ENCODE assay signal across 41 cellular contexts in genomic region chr11:124441081-124441480, GRCh38. TPM values are rescaled to one million over a fixed set of nuclear protein-coding genes. Genes with fewer than 3 reads are reported as not detected.
"Had no signal": no experiment of that assay in that cellular context is flagged by ENCODE, and none has a peak within 500 bp of the region (broad histone marks: within the 10 kb centered on the region; RNA-seq: fewer than 3 reads in every experiment).

No MANE protein-coding gene starts in this region.

- ATAC-seq: activated CD4-positive, alpha-beta T cell treated with anti-CD3 and anti-CD28 coated beads for 36 hours; activated CD4-positive, CD25-positive, alpha-beta regulatory T cell treated with anti-CD3 and anti-CD28 coated beads, Interleukin-2, amount 50 U/mL, for 24 hours; activated CD8-positive, alpha-beta memory T cell treated with anti-CD3 and anti-CD28 coated beads, Interleukin-2, amount 10 ng/mL, durations not matched to agents 7 days and 5 days; activated CD8-positive, alpha-beta T cell treated with anti-CD3 and anti-CD28 coated beads, Interleukin-2, amount 10 ng/mL, durations not matched to agents 7 days and 5 days; activated naive CD4-positive, alpha-beta T cell treated with anti-CD3 and anti-CD28 coated beads, Interleukin-2, amount 50 U/mL, for 72 hours; activated T-cell treated with anti-CD3 and anti-CD28 coated beads, Interleukin-2, amount 50 U/mL, for 4 hours; activated T-cell treated with anti-CD3 and anti-CD28 coated beads, Interleukin-2, amount 50 U/mL, for 72 hours; activated T-helper 17 cell treated with anti-CD3 and anti-CD28 coated beads, Interleukin-2, amount 50 U/mL, for 72 hours; body of pancreas had no signal

- H3K4me1 ChIP-seq: adrenal gland, body of pancreas, breast epithelium had no signal

- H3K9me3 Mint-ChIP-seq: activated CD4-positive, alpha-beta memory T cell treated with anti-CD3 and anti-CD28 coated beads, Interleukin-2, amount 10 ng/mL, durations not matched to agents 7 days and 5 days; activated CD4-positive, alpha-beta T cell treated with anti-CD3 and anti-CD28 coated beads, Interleukin-2, amount 10 ng/mL, durations not matched to agents 7 days and 5 days; activated naive CD4-positive, alpha-beta T cell treated with anti-CD3 and anti-CD28 coated beads for 36 hours; activated naive CD4-positive, alpha-beta T cell treated with anti-CD3 and anti-CD28 coated beads, Interleukin-2, amount 50 U/mL, for 72 hours; activated naive CD8-positive, alpha-beta T cell treated with anti-CD3 and anti-CD28 coated beads for 36 hours; activated T-helper 1 cell treated with anti-CD3 and anti-CD28 coated beads, Interleukin-12 subunit alpha, Interleukin-12 subunit beta, Interleukin-2, Interleukin-4 antibody, amounts not matched to agents 30 ng/mL and 10 ng/mL and 1 ng/mL, durations not matched to agents 14 hours and 24 hours and 36 hours; activated T-helper 17 cell treated with anti-CD3 and anti-CD28 coated beads, Interleukin-2, amount 50 U/mL, for 72 hours; T-helper 1 cell treated with Interleukin-12 subunit alpha and Interleukin-12 subunit beta and Interleukin-4 antibody, amounts not matched to agents 30 μg/mL and 1 μg/mL, for 36 hours; T-helper 2 cell treated with Interferon-gamma antibody and Interleukin-4, amounts not matched to agents 5 μg/mL and 100 μg/mL, for 36 hours had no signal

- H3K4me3 Mint-ChIP-seq: activated CD4-positive, alpha-beta memory T cell treated with anti-CD3 and anti-CD28 coated beads, Interleukin-2, amount 10 ng/mL, durations not matched to agents 7 days and 5 days; activated CD4-positive, alpha-beta T cell treated with anti-CD3 and anti-CD28 coated beads for 36 hours; activated CD4-positive, alpha-beta T cell treated with anti-CD3 and anti-CD28 coated beads, Interleukin-2, amount 10 ng/mL, durations not matched to agents 7 days and 5 days; activated CD8-positive, alpha-beta memory T cell treated with anti-CD3 and anti-CD28 coated beads, Interleukin-2, amount 10 ng/mL, durations not matched to agents 7 days and 5 days; activated CD8-positive, alpha-beta T cell treated with anti-CD3 and anti-CD28 coated beads, Interleukin-2, amount 10 ng/mL, durations not matched to agents 7 days and 5 days; activated naive CD4-positive, alpha-beta T cell treated with anti-CD3 and anti-CD28 coated beads for 36 hours; activated naive CD8-positive, alpha-beta T cell treated with anti-CD3 and anti-CD28 coated beads for 36 hours; activated T-cell treated with anti-CD3 and anti-CD28 coated beads, Interleukin-2, amount 50 U/mL, for 4 hours; activated T-cell treated with anti-CD3 and anti-CD28 coated beads, Interleukin-2, amount 50 U/mL, for 72 hours; activated T-helper 1 cell treated with anti-CD3 and anti-CD28 coated beads, Interleukin-12 subunit alpha, Interleukin-12 subunit beta, Interleukin-2, Interleukin-4 antibody, amounts not matched to agents 30 ng/mL and 10 ng/mL and 1 ng/mL, durations not matched to agents 14 hours and 24 hours and 36 hours; activated T-helper 17 cell treated with anti-CD3 and anti-CD28 coated beads, Interleukin-2, amount 50 U/mL, for 72 hours; central memory CD8-positive, alpha-beta T cell; T-helper 1 cell treated with Interleukin-12 subunit alpha and Interleukin-12 subunit beta and Interleukin-4 antibody, amounts not matched to agents 30 μg/mL and 1 μg/mL, for 36 hours; T-helper 2 cell treated with Interferon-gamma antibody and Interleukin-4, amounts not matched to agents 5 μg/mL and 100 μg/mL, for 36 hours had no signal

- H3K36me3 ChIP-seq: adrenal gland, brain microvascular endothelial cell, breast epithelium had no signal

- H3K27ac ChIP-seq: adrenal gland, body of pancreas, brain microvascular endothelial cell, breast epithelium, VCaP had no signal

- H3K36me3 Mint-ChIP-seq: activated CD8-positive, alpha-beta memory T cell treated with anti-CD3 and anti-CD28 coated beads, Interleukin-2, amount 10 ng/mL, durations not matched to agents 7 days and 5 days; activated naive CD4-positive, alpha-beta T cell treated with anti-CD3 and anti-CD28 coated beads, Interleukin-2, amount 50 U/mL, for 72 hours; activated naive CD8-positive, alpha-beta T cell treated with anti-CD3 and anti-CD28 coated beads for 36 hours had no signal

- H3K9me3 ChIP-seq: adrenal gland, body of pancreas had no signal

- H3K27me3 Mint-ChIP-seq: activated CD4-positive, alpha-beta memory T cell treated with anti-CD3 and anti-CD28 coated beads, Interleukin-2, amount 10 ng/mL, durations not matched to agents 7 days and 5 days; activated CD8-positive, alpha-beta memory T cell treated with anti-CD3 and anti-CD28 coated beads, Interleukin-2, amount 10 ng/mL, durations not matched to agents 7 days and 5 days had no signal

- DNase-seq: activated CD4-positive, alpha-beta memory T cell treated with anti-CD3 and anti-CD28 coated beads, Interleukin-2, amount 10 ng/mL, durations not matched to agents 7 days and 5 days; activated CD4-positive, alpha-beta T cell treated with anti-CD3 and anti-CD28 coated beads for 1 hour; activated CD4-positive, alpha-beta T cell treated with anti-CD3 and anti-CD28 coated beads for 36 hours; activated CD4-positive, alpha-beta T cell treated with anti-CD3 and anti-CD28 coated beads for 48 hours; activated CD4-positive, alpha-beta T cell treated with anti-CD3 and anti-CD28 coated beads, Interleukin-2, amount 10 ng/mL, durations not matched to agents 7 days and 5 days; activated CD4-positive, alpha-beta T cell treated with anti-CD3 and anti-CD28 coated beads, Interleukin-2, amount 50 U/mL, for 48 hours; activated CD4-positive, CD25-positive, alpha-beta regulatory T cell; activated CD8-positive, alpha-beta memory T cell treated with anti-CD3 and anti-CD28 coated beads for 24 hours; activated CD8-positive, alpha-beta memory T cell treated with anti-CD3 and anti-CD28 coated beads, Interleukin-2, amount 10 ng/mL, durations not matched to agents 7 days and 5 days; activated CD8-positive, alpha-beta memory T cell treated with anti-CD3 and anti-CD28 coated beads, Interleukin-2, amount 50 U/mL, for 48 hours; activated CD8-positive, alpha-beta T cell treated with anti-CD3 and anti-CD28 coated beads, Interleukin-2, amount 10 ng/mL, durations not matched to agents 7 days and 5 days; activated effector memory CD4-positive, alpha-beta T cell treated with anti-CD3 and anti-CD28 coated beads, Interleukin-2, amount 50 U/mL, for 16 hours; activated gamma-delta T cell treated with Interleukin-2 at 50 U/mL for 16 hours; activated naive CD4-positive, alpha-beta T cell; activated naive CD4-positive, alpha-beta T cell treated with anti-CD3 and anti-CD28 coated beads for 36 hours; activated naive CD4-positive, alpha-beta T cell treated with anti-CD3 and anti-CD28 coated beads, Interleukin-2, amount 50 U/mL, for 16 hours; activated naive CD8-positive, alpha-beta T cell treated with anti-CD3 and anti-CD28 coated beads for 36 hours; activated T-cell treated with anti-CD3 and anti-CD28 coated beads, Interleukin-2, amount 50 U/mL, for 1 hour; activated T-cell treated with anti-CD3 and anti-CD28 coated beads, Interleukin-2, amount 50 U/mL, for 4 hours; activated T-cell treated with anti-CD3 and anti-CD28 coated beads, Interleukin-2, amount 50 U/mL, for 72 hours; adrenal gland; amniotic stem cell; aorta; body of pancreas; brain microvascular endothelial cell; cerebellar nuclear complex; T-helper 1 cell; T-helper 2 cell; T-helper 9 cell had no signal

- H3K27ac Mint-ChIP-seq: activated CD4-positive, alpha-beta memory T cell treated with anti-CD3 and anti-CD28 coated beads, Interleukin-2, amount 10 ng/mL, durations not matched to agents 7 days and 5 days; activated CD4-positive, alpha-beta T cell treated with anti-CD3 and anti-CD28 coated beads for 36 hours; activated CD4-positive, alpha-beta T cell treated with anti-CD3 and anti-CD28 coated beads, Interleukin-2, amount 10 ng/mL, durations not matched to agents 7 days and 5 days; activated CD8-positive, alpha-beta memory T cell treated with anti-CD3 and anti-CD28 coated beads, Interleukin-2, amount 10 ng/mL, durations not matched to agents 7 days and 5 days; activated CD8-positive, alpha-beta T cell treated with anti-CD3 and anti-CD28 coated beads, Interleukin-2, amount 10 ng/mL, durations not matched to agents 7 days and 5 days; activated naive CD4-positive, alpha-beta T cell treated with anti-CD3 and anti-CD28 coated beads for 36 hours; activated naive CD4-positive, alpha-beta T cell treated with anti-CD3 and anti-CD28 coated beads, Interleukin-2, amount 50 U/mL, for 72 hours; activated naive CD8-positive, alpha-beta T cell treated with anti-CD3 and anti-CD28 coated beads for 36 hours; activated T-cell treated with anti-CD3 and anti-CD28 coated beads, Interleukin-2, amount 50 U/mL, for 72 hours; activated T-helper 1 cell treated with anti-CD3 and anti-CD28 coated beads, Interleukin-12 subunit alpha, Interleukin-12 subunit beta, Interleukin-2, Interleukin-4 antibody, amounts not matched to agents 30 ng/mL and 10 ng/mL and 1 ng/mL, durations not matched to agents 14 hours and 24 hours and 36 hours; activated T-helper 17 cell treated with anti-CD3 and anti-CD28 coated beads, Interleukin-2, amount 50 U/mL, for 72 hours; T-helper 1 cell treated with Interleukin-12 subunit alpha and Interleukin-12 subunit beta and Interleukin-4 antibody, amounts not matched to agents 30 μg/mL and 1 μg/mL, for 36 hours; T-helper 2 cell treated with Interferon-gamma antibody and Interleukin-4, amounts not matched to agents 5 μg/mL and 100 μg/mL, for 36 hours had no signal

- FAIRE-seq: astrocyte, TTC549 had no signal

- H3K27me3 ChIP-seq: body of pancreas, brain microvascular endothelial cell, breast epithelium had no signal

- H3K4me1 Mint-ChIP-seq: activated CD4-positive, alpha-beta memory T cell treated with anti-CD3 and anti-CD28 coated beads, Interleukin-2, amount 10 ng/mL, durations not matched to agents 7 days and 5 days; activated CD4-positive, alpha-beta T cell treated with anti-CD3 and anti-CD28 coated beads for 36 hours; activated CD4-positive, alpha-beta T cell treated with anti-CD3 and anti-CD28 coated beads, Interleukin-2, amount 10 ng/mL, durations not matched to agents 7 days and 5 days; activated CD8-positive, alpha-beta memory T cell treated with anti-CD3 and anti-CD28 coated beads, Interleukin-2, amount 10 ng/mL, durations not matched to agents 7 days and 5 days; activated naive CD8-positive, alpha-beta T cell treated with anti-CD3 and anti-CD28 coated beads for 36 hours; activated T-helper 17 cell treated with anti-CD3 and anti-CD28 coated beads, Interleukin-2, amount 50 U/mL, for 72 hours; central memory CD8-positive, alpha-beta T cell had no signal

- H3K4me3 ChIP-seq: adrenal gland, body of pancreas, breast epithelium had no signal

RNA-seq across cellular contexts. Expression of gene OR8B8, which starts 4.4 kb away (rescaled TPM):
- total RNA-seq: activated CD4-positive, alpha-beta memory T cell treated with anti-CD3 and anti-CD28 coated beads, Interleukin-2, amount 10 ng/mL, durations not matched to agents 7 days and 5 days; activated CD4-positive, alpha-beta T cell treated with anti-CD3 and anti-CD28 coated beads for 36 hours; activated CD4-positive, alpha-beta T cell treated with anti-CD3 and anti-CD28 coated beads, Interleukin-2, amount 10 ng/mL, durations not matched to agents 7 days and 5 days; activated CD8-positive, alpha-beta memory T cell treated with anti-CD3 and anti-CD28 coated beads, Interleukin-2, amount 10 ng/mL, durations not matched to agents 7 days and 5 days; activated CD8-positive, alpha-beta T cell treated with anti-CD3 and anti-CD28 coated beads, Interleukin-2, amount 10 ng/mL, durations not matched to agents 7 days and 5 days; activated naive CD4-positive, alpha-beta T cell treated with anti-CD3 and anti-CD28 coated beads for 36 hours; activated naive CD4-positive, alpha-beta T cell treated with anti-CD3 and anti-CD28 coated beads, Interleukin-2, amount 50 U/mL, for 72 hours; activated naive CD8-positive, alpha-beta T cell treated with anti-CD3 and anti-CD28 coated beads for 36 hours; activated T-cell treated with anti-CD3 and anti-CD28 coated beads, Interleukin-2, amount 50 U/mL, for 4 hours; activated T-cell treated with anti-CD3 and anti-CD28 coated beads, Interleukin-2, amount 50 U/mL, for 72 hours; activated T-helper 1 cell treated with anti-CD3 and anti-CD28 coated beads, Interleukin-12 subunit alpha, Interleukin-12 subunit beta, Interleukin-2, Interleukin-4 antibody, amounts not matched to agents 30 ng/mL and 10 ng/mL and 1 ng/mL, durations not matched to agents 14 hours and 24 hours and 36 hours; activated T-helper 17 cell treated with anti-CD3 and anti-CD28 coated beads, Interleukin-2, amount 50 U/mL, for 72 hours; adrenal gland; aorta; astrocyte; body of pancreas; breast epithelium; chondrocyte had no signal
- polyA plus RNA-seq: adrenal gland, aorta had no signal

RNA-seq across cellular contexts. Expression of gene OR8B4, which starts 16.4 kb away (rescaled TPM):
- total RNA-seq: activated CD4-positive, alpha-beta memory T cell treated with anti-CD3 and anti-CD28 coated beads, Interleukin-2, amount 10 ng/mL, durations not matched to agents 7 days and 5 days; activated CD4-positive, alpha-beta T cell treated with anti-CD3 and anti-CD28 coated beads for 36 hours; activated CD4-positive, alpha-beta T cell treated with anti-CD3 and anti-CD28 coated beads, Interleukin-2, amount 10 ng/mL, durations not matched to agents 7 days and 5 days; activated CD8-positive, alpha-beta memory T cell treated with anti-CD3 and anti-CD28 coated beads, Interleukin-2, amount 10 ng/mL, durations not matched to agents 7 days and 5 days; activated CD8-positive, alpha-beta T cell treated with anti-CD3 and anti-CD28 coated beads, Interleukin-2, amount 10 ng/mL, durations not matched to agents 7 days and 5 days; activated naive CD4-positive, alpha-beta T cell treated with anti-CD3 and anti-CD28 coated beads for 36 hours; activated naive CD4-positive, alpha-beta T cell treated with anti-CD3 and anti-CD28 coated beads, Interleukin-2, amount 50 U/mL, for 72 hours; activated naive CD8-positive, alpha-beta T cell treated with anti-CD3 and anti-CD28 coated beads for 36 hours; activated T-cell treated with anti-CD3 and anti-CD28 coated beads, Interleukin-2, amount 50 U/mL, for 4 hours; activated T-cell treated with anti-CD3 and anti-CD28 coated beads, Interleukin-2, amount 50 U/mL, for 72 hours; activated T-helper 1 cell treated with anti-CD3 and anti-CD28 coated beads, Interleukin-12 subunit alpha, Interleukin-12 subunit beta, Interleukin-2, Interleukin-4 antibody, amounts not matched to agents 30 ng/mL and 10 ng/mL and 1 ng/mL, durations not matched to agents 14 hours and 24 hours and 36 hours; activated T-helper 17 cell treated with anti-CD3 and anti-CD28 coated beads, Interleukin-2, amount 50 U/mL, for 72 hours; adrenal gland; aorta; astrocyte; body of pancreas; breast epithelium; chondrocyte had no signal
- polyA plus RNA-seq: adrenal gland, aorta had no signal

RNA-seq across cellular contexts. Expression of gene OR8B3, which starts 42.3 kb away (rescaled TPM):
- total RNA-seq: activated CD4-positive, alpha-beta memory T cell treated with anti-CD3 and anti-CD28 coated beads, Interleukin-2, amount 10 ng/mL, durations not matched to agents 7 days and 5 days; activated CD4-positive, alpha-beta T cell treated with anti-CD3 and anti-CD28 coated beads for 36 hours; activated CD4-positive, alpha-beta T cell treated with anti-CD3 and anti-CD28 coated beads, Interleukin-2, amount 10 ng/mL, durations not matched to agents 7 days and 5 days; activated CD8-positive, alpha-beta memory T cell treated with anti-CD3 and anti-CD28 coated beads, Interleukin-2, amount 10 ng/mL, durations not matched to agents 7 days and 5 days; activated CD8-positive, alpha-beta T cell treated with anti-CD3 and anti-CD28 coated beads, Interleukin-2, amount 10 ng/mL, durations not matched to agents 7 days and 5 days; activated naive CD4-positive, alpha-beta T cell treated with anti-CD3 and anti-CD28 coated beads for 36 hours; activated naive CD4-positive, alpha-beta T cell treated with anti-CD3 and anti-CD28 coated beads, Interleukin-2, amount 50 U/mL, for 72 hours; activated naive CD8-positive, alpha-beta T cell treated with anti-CD3 and anti-CD28 coated beads for 36 hours; activated T-cell treated with anti-CD3 and anti-CD28 coated beads, Interleukin-2, amount 50 U/mL, for 4 hours; activated T-cell treated with anti-CD3 and anti-CD28 coated beads, Interleukin-2, amount 50 U/mL, for 72 hours; activated T-helper 1 cell treated with anti-CD3 and anti-CD28 coated beads, Interleukin-12 subunit alpha, Interleukin-12 subunit beta, Interleukin-2, Interleukin-4 antibody, amounts not matched to agents 30 ng/mL and 10 ng/mL and 1 ng/mL, durations not matched to agents 14 hours and 24 hours and 36 hours; activated T-helper 17 cell treated with anti-CD3 and anti-CD28 coated beads, Interleukin-2, amount 50 U/mL, for 72 hours; adrenal gland; aorta; astrocyte; body of pancreas; breast epithelium; chondrocyte had no signal
- polyA plus RNA-seq: adrenal gland, aorta had no signal

RNA-seq across cellular contexts. Expression of gene OR8B2, which starts 56.8 kb away (rescaled TPM):
- total RNA-seq: activated CD4-positive, alpha-beta memory T cell treated with anti-CD3 and anti-CD28 coated beads, Interleukin-2, amount 10 ng/mL, durations not matched to agents 7 days and 5 days; activated CD4-positive, alpha-beta T cell treated with anti-CD3 and anti-CD28 coated beads for 36 hours; activated CD4-positive, alpha-beta T cell treated with anti-CD3 and anti-CD28 coated beads, Interleukin-2, amount 10 ng/mL, durations not matched to agents 7 days and 5 days; activated CD8-positive, alpha-beta memory T cell treated with anti-CD3 and anti-CD28 coated beads, Interleukin-2, amount 10 ng/mL, durations not matched to agents 7 days and 5 days; activated CD8-positive, alpha-beta T cell treated with anti-CD3 and anti-CD28 coated beads, Interleukin-2, amount 10 ng/mL, durations not matched to agents 7 days and 5 days; activated naive CD4-positive, alpha-beta T cell treated with anti-CD3 and anti-CD28 coated beads for 36 hours; activated naive CD4-positive, alpha-beta T cell treated with anti-CD3 and anti-CD28 coated beads, Interleukin-2, amount 50 U/mL, for 72 hours; activated naive CD8-positive, alpha-beta T cell treated with anti-CD3 and anti-CD28 coated beads for 36 hours; activated T-cell treated with anti-CD3 and anti-CD28 coated beads, Interleukin-2, amount 50 U/mL, for 4 hours; activated T-cell treated with anti-CD3 and anti-CD28 coated beads, Interleukin-2, amount 50 U/mL, for 72 hours; activated T-helper 1 cell treated with anti-CD3 and anti-CD28 coated beads, Interleukin-12 subunit alpha, Interleukin-12 subunit beta, Interleukin-2, Interleukin-4 antibody, amounts not matched to agents 30 ng/mL and 10 ng/mL and 1 ng/mL, durations not matched to agents 14 hours and 24 hours and 36 hours; activated T-helper 17 cell treated with anti-CD3 and anti-CD28 coated beads, Interleukin-2, amount 50 U/mL, for 72 hours; adrenal gland; aorta; astrocyte; body of pancreas; breast epithelium; chondrocyte had no signal
- polyA plus RNA-seq: adrenal gland, aorta had no signal
